8 cellular contexts compared by ENCODE assay signal in the genomic region with DNA sequence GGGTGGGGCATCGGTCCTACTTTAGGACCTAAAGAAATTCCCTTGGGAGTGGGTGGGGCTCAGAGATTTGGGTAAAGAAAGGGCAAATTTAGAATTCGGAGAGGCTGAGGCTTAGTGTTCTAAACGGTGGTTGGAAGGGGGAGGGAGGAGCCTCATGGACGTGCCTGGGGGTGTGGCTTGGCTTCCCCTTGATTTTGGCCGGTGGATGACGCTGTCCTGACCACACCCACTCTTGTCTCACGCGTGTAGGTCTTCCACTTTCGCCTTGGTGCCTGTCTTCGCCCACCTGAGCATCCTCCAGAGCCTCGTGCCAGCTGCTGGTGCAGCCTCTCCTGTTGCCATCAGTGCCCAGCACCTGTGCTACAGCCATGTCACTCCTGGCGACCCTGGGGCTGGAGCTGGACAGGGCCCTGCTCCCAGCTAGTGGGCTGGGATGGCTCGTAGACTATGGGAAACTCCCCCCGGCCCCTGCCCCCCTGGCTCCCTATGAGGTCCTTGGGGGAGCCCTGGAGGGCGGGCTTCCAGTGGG. TPM values are rescaled to one million over a fixed set of nuclear protein-coding genes. Genes with fewer than 3 reads are reported as not detected.
DNase-seq lines count a peak whose midpoint lies in the region; ATAC-seq and TF ChIP-seq lines count a peak whose summit lies in the region.

No MANE protein-coding gene starts in this region.

- no peak overlapping the region for H3K27ac ChIP-seq in CD8-positive, alpha-beta memory T cell (ENCODE audit: low read depth, low read length)
- H3K27ac ChIP-seq in ectodermal cell (ENCODE audit: insufficient read depth, low read depth, low read length, poor library complexity, severe bottlenecking) = no peak overlapping the region
- peak overlapping the region; percentile 96 for H3K27ac ChIP-seq in neural cell (ENCODE audit: low read length)

- peaks cover 0 to 30% (median 5%) of the 10 kb centered on the region in 3 donors for H3K36me3 Mint-ChIP-seq in CD8-positive, alpha-beta memory T cell

- H3K9ac ChIP-seq in neural cell (ENCODE audit: low read length) = peak overlapping the region; percentile 97

- H3K36me3 ChIP-seq in CD8-positive, alpha-beta memory T cell (ENCODE audit: insufficient read depth, low read length) = peaks cover 6% of the 10 kb centered on the region
- peaks cover 16% of the 10 kb centered on the region for H3K36me3 ChIP-seq in ectodermal cell (ENCODE audit: control insufficient read depth, insufficient read depth, low read length)
- no peaks in the 10 kb centered on the region for H3K36me3 ChIP-seq in neural cell (ENCODE audit: insufficient read depth, low read length)

- WGBS in ectodermal cell, 2 experiments = 67 to 72% methylated on average over 15 of the region's 15 CpGs

- H4K20me1 ChIP-seq in neural cell (ENCODE audit: insufficient read depth) = no peaks in the 10 kb centered on the region

- H3F3A ChIP-seq in neural cell (ENCODE audit: insufficient read depth, low read length, poor library complexity, severe bottlenecking) = no peaks in the 10 kb centered on the region

- peak overlapping the region; percentile 34 to 99 (median 84) for H3K4me3 Mint-ChIP-seq in CD8-positive, alpha-beta memory T cell

- TF ChIP-seq CTCF in neural cell (IDR thresholded peaks at IDR 0.05; ENCODE audit: poor library complexity, severe bottlenecking) = no peak

- POLR2A ChIA-PET in CD8-positive, alpha-beta memory T cell (lab: Charles Lee) = interaction anchor here (0.6 to 2.2 kb wide), 4 partner anchors 54 to 164 kb away, joined by 3 to 13 read pairs (median 4); a partner anchor contains a TSS

- no peaks in the 10 kb centered on the region for H3K27me3 ChIP-seq in CD8-positive, alpha-beta memory T cell (ENCODE audit: insufficient read depth, low read length, poor library complexity, severe bottlenecking)
- no peaks in the 10 kb centered on the region for H3K27me3 ChIP-seq in ectodermal cell (ENCODE audit: control insufficient read depth, insufficient read depth, low read length, poor library complexity, severe bottlenecking)
- no peaks in the 10 kb centered on the region for H3K27me3 ChIP-seq in neural cell (ENCODE audit: insufficient read depth, low read depth, low read length)

- CTCF ChIA-PET in CD8-positive, alpha-beta memory T cell (lab: Charles Lee) = interaction anchor here (1.1 to 1.4 kb wide), 3 partner anchors 20 to 213 kb away, joined by 3 to 5 read pairs (median 3); a partner anchor contains a TSS

- H3K4me1 ChIP-seq in CD8-positive, alpha-beta memory T cell (ENCODE audit: insufficient read depth, low read length) = peaks cover 42% of the 10 kb centered on the region
- peaks cover 10% of the 10 kb centered on the region for H3K4me1 ChIP-seq in ectodermal cell (ENCODE audit: control insufficient read depth, insufficient read depth, low read length)

- peak overlapping the region; percentile 96 for H3K4me3 ChIP-seq in CD8-positive, alpha-beta memory T cell (ENCODE audit: low read length)
- peak overlapping the region; percentile 2 for H3K4me3 ChIP-seq in ectodermal cell (ENCODE audit: insufficient read depth, low read depth, low read length)
- peak overlapping the region; percentile 92 for H3K4me3 ChIP-seq in neural cell (ENCODE audit: low read length)

- no peak overlapping the region for H3K4me2 ChIP-seq in neural cell (ENCODE audit: low read length)

- H3K27me3 Mint-ChIP-seq in CD8-positive, alpha-beta memory T cell = peaks cover 0 to 7% of the 10 kb centered on the region in 2 donors

- no peaks in the 10 kb centered on the region for H3K9me2 ChIP-seq in neural cell (ENCODE audit: insufficient read depth, low read length)

- H3K9me3 ChIP-seq in CD8-positive, alpha-beta memory T cell (ENCODE audit: low read length) = no peaks in the 10 kb centered on the region
- H3K9me3 ChIP-seq in ectodermal cell (ENCODE audit: control insufficient read depth, low read length) (no peaks in the 10 kb centered on the region), neural cell (ENCODE audit: low read length) (no peaks in the 10 kb centered on the region)

- DNase-seq in CD8-positive, alpha-beta memory T cell = peak in 3 of 5 donors; percentile 8 to 54 (median 11)
- DNase-seq in NCI-H2029 treated with DMSO at 0.1 percent for 48 hours (lab: John Stamatoyannopoulos, UW) (peak; percentile 39), kidney glomerular epithelial cell (lab: John Stamatoyannopoulos, UW) (no peak)

- peak overlapping the region in 7 of 8 donors; percentile 47 to 99 (median 97) for H3K27ac Mint-ChIP-seq in CD8-positive, alpha-beta memory T cell

- H3K9me3 Mint-ChIP-seq in CD8-positive, alpha-beta memory T cell = peaks cover 0 to 3% (median 0%) of the 10 kb centered on the region in 5 donors

- TF ChIP-seq EP300 in neural cell (conservative IDR thresholded peaks at IDR 0.05; ENCODE audit: poor library complexity, severe bottlenecking) = no peak

- H3K79me2 ChIP-seq in neural cell (replicated peaks; ENCODE audit: insufficient read depth, low read length) = peaks cover 32% of the 10 kb centered on the region

- H3K4me1 Mint-ChIP-seq in CD8-positive, alpha-beta memory T cell = peaks cover 57 to 68% (median 68%) of the 10 kb centered on the region in 3 donors

- TF ChIP-seq RAD21 in neural cell (conservative IDR thresholded peaks at IDR 0.05) = no peak

- ATAC-seq in HG03342 (IDR thresholded peaks at IDR 0.05; ENCODE audit: unreplicated experiment) = no peak
- no peak for ATAC-seq in GM21723 (IDR thresholded peaks at IDR 0.05; ENCODE audit: unreplicated experiment)
- ATAC-seq in HG03378 (IDR thresholded peaks at IDR 0.05; ENCODE audit: unreplicated experiment) = no peak

- peak overlapping the region; percentile 36 for H2AFZ ChIP-seq in neural cell (ENCODE audit: low read depth, low read length)

TF ChIP-seq in neural cell, 6 proteins besides CTCF, POLR2A, EP300 and RAD21 (continues in another document):
- TF ChIP-seq SMC3 (conservative IDR thresholded peaks at IDR 0.05; ENCODE audit: poor library complexity) (no peak), TAF1 (IDR thresholded peaks at IDR 0.05; ENCODE audit: low read depth) (no peak), EZH2 (IDR thresholded peaks at IDR 0.05; ENCODE audit: borderline replicate concordance, insufficient read depth, low read length, poor library complexity, severe bottlenecking) (no peak), POLR2AphosphoS5 (IDR thresholded peaks at IDR 0.05) (no peak)
- TF ChIP-seq, protein P1, sequence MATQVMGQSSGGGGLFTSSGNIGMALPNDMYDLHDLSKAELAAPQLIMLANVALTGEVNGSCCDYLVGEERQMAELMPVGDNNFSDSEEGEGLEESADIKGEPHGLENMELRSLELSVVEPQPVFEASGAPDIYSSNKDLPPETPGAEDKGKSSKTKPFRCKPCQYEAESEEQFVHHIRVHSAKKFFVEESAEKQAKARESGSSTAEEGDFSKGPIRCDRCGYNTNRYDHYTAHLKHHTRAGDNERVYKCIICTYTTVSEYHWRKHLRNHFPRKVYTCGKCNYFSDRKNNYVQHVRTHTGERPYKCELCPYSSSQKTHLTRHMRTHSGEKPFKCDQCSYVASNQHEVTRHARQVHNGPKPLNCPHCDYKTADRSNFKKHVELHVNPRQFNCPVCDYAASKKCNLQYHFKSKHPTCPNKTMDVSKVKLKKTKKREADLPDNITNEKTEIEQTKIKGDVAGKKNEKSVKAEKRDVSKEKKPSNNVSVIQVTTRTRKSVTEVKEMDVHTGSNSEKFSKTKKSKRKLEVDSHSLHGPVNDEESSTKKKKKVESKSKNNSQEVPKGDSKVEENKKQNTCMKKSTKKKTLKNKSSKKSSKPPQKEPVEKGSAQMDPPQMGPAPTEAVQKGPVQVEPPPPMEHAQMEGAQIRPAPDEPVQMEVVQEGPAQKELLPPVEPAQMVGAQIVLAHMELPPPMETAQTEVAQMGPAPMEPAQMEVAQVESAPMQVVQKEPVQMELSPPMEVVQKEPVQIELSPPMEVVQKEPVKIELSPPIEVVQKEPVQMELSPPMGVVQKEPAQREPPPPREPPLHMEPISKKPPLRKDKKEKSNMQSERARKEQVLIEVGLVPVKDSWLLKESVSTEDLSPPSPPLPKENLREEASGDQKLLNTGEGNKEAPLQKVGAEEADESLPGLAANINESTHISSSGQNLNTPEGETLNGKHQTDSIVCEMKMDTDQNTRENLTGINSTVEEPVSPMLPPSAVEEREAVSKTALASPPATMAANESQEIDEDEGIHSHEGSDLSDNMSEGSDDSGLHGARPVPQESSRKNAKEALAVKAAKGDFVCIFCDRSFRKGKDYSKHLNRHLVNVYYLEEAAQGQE (IDR thresholded peaks at IDR 0.05; ENCODE audit: borderline replicate concordance) = no peak

RNA-seq across cellular contexts. Expression of a gene that starts 1.2 kb away (rescaled TPM):
- 100 to 1,000 TPM; 223 to 231 TPM for total RNA-seq in CD8-positive, alpha-beta memory T cell
- polyA plus RNA-seq in CD8-positive, alpha-beta memory T cell = 73.7 TPM
- 109 TPM for polyA plus RNA-seq in ectodermal cell (2013, experiment 1 of 4)
- polyA plus RNA-seq in ectodermal cell (2013, experiment 2 of 4) = 119 TPM
- 90.7 TPM for polyA plus RNA-seq in ectodermal cell (2013, experiment 3 of 4)
- polyA plus RNA-seq in ectodermal cell (2013, experiment 4 of 4) = 95.0 TPM
- polyA plus RNA-seq in neural cell = 24.9 and 32.2 TPM in 2 replicates
- 31.4 and 32.9 TPM in 2 replicates for polyA minus RNA-seq in neural cell

RNA-seq across cellular contexts. Expression of a gene that starts 1.5 kb away (rescaled TPM):
- 10 to 100 TPM; 57.7 to 59.9 TPM for total RNA-seq in CD8-positive, alpha-beta memory T cell
- 1.7 TPM for polyA plus RNA-seq in CD8-positive, alpha-beta memory T cell
- 16.0 TPM for polyA plus RNA-seq in ectodermal cell (2013, experiment 1 of 4)
- polyA plus RNA-seq in ectodermal cell (2013, experiment 2 of 4) = 13.4 TPM
- 10.0 TPM for polyA plus RNA-seq in ectodermal cell (2013, experiment 3 of 4)
- polyA plus RNA-seq in ectodermal cell (2013, experiment 4 of 4) = 10.5 TPM
- polyA plus RNA-seq in neural cell = 16.1 and 18.9 TPM in 2 replicates
- 8.6 and 11.0 TPM in 2 replicates for polyA minus RNA-seq in neural cell

RNA-seq across cellular contexts. Expression of a gene that starts 30.4 kb away (rescaled TPM):
- not detected for total RNA-seq in CD8-positive, alpha-beta memory T cell
- polyA plus RNA-seq in CD8-positive, alpha-beta memory T cell = not detected
- not detected for polyA plus RNA-seq in ectodermal cell (2013, experiment 1 of 4)
- not detected for polyA plus RNA-seq in ectodermal cell (2013, experiment 2 of 4)
- polyA plus RNA-seq in ectodermal cell (2013, experiment 3 of 4) = not detected
- polyA plus RNA-seq in ectodermal cell (2013, experiment 4 of 4) = not detected
- polyA plus RNA-seq in neural cell = not detected in 2 replicates
- polyA minus RNA-seq in neural cell = not detected in 2 replicates

RNA-seq across cellular contexts. Expression of a gene that starts 33.9 kb away (rescaled TPM):
- total RNA-seq in CD8-positive, alpha-beta memory T cell = 10 to 100 TPM; 35.6 to 39.1 TPM
- 13.1 TPM for polyA plus RNA-seq in CD8-positive, alpha-beta memory T cell
- 1.3 TPM for polyA plus RNA-seq in ectodermal cell (2013, experiment 1 of 4)
- 0.62 TPM for polyA plus RNA-seq in ectodermal cell (2013, experiment 2 of 4)
- polyA plus RNA-seq in ectodermal cell (2013, experiment 3 of 4) = 0.43 TPM
- polyA plus RNA-seq in ectodermal cell (2013, experiment 4 of 4) = 0.61 TPM
- not detected in 2 replicates for polyA plus RNA-seq in neural cell
- polyA minus RNA-seq in neural cell = not detected in 2 replicates

RNA-seq across cellular contexts. Expression of a gene that starts 53.0 kb away (rescaled TPM):
- 10 to 100 TPM; 31.7 to 33.5 TPM for total RNA-seq in CD8-positive, alpha-beta memory T cell
- 16.8 TPM for polyA plus RNA-seq in CD8-positive, alpha-beta memory T cell
- 45.7 TPM for polyA plus RNA-seq in ectodermal cell (2013, experiment 1 of 4)
- polyA plus RNA-seq in ectodermal cell (2013, experiment 2 of 4) = 42.6 TPM
- polyA plus RNA-seq in ectodermal cell (2013, experiment 3 of 4) = 37.5 TPM
- 41.5 TPM for polyA plus RNA-seq in ectodermal cell (2013, experiment 4 of 4)
- polyA plus RNA-seq in neural cell = 13.1 and 13.2 TPM in 2 replicates
- polyA minus RNA-seq in neural cell = 9.3 and 10.5 TPM in 2 replicates

Comparison
In these comparisons a context has a peak if more than half of its experiments do, and no peak if none do; other contexts are left out.
1. H3K4me3 ChIP-seq: peak in every context shown above with its lines; median percentile 96 in CD8-positive, alpha-beta memory T cell; 92 in neural cell; 2 in ectodermal cell.